8 cellular contexts compared by ENCODE assay signal in genomic region chr16:4313563-4314531, GRCh38. TPM values are rescaled to one million over a fixed set of nuclear protein-coding genes. Genes with fewer than 3 reads are reported as not detected.
DNase-seq lines count a peak whose midpoint lies in the region; ATAC-seq, FAIRE-seq and TF ChIP-seq lines count a peak whose summit lies in the region.

No MANE protein-coding gene starts in this region.

- peak; percentile 58 for FAIRE-seq in GM19239 (lab: Jason Lieb, UNC)

- TF ChIP-seq EP300 in ovary (IDR thresholded peaks at IDR 0.05) = no peak

- no peak overlapping the region for H3K9ac ChIP-seq in PC-3 (ENCODE audit: low read length)

- H3K27me3 ChIP-seq in PC-3 (ENCODE audit: low read length) = no peaks in the 10 kb centered on the region
- H3K27me3 ChIP-seq in ovary = no peaks in the 10 kb centered on the region
- H3K27me3 ChIP-seq in prostate gland (replicated peaks; ENCODE audit: insufficient read depth) = no peaks in the 10 kb centered on the region

- H3K4me1 ChIP-seq in PC-3 (ENCODE audit: insufficient read depth, low read length) = peaks cover 20% of the 10 kb centered on the region
- peaks cover 14% of the 10 kb centered on the region for H3K4me1 ChIP-seq in ovary (ENCODE audit: insufficient read depth)
- H3K4me1 ChIP-seq in prostate gland (replicated peaks) = peaks cover 3% of the 10 kb centered on the region

- H3K27ac ChIP-seq in PC-3 (ENCODE audit: low read length) (no peak overlapping the region), ovary (peak overlapping the region in 1 of 2 donors; percentile 97), prostate gland (no peak overlapping the region)

- POLR2A ChIA-PET in PC-3 (lab: Charles Lee; ENCODE audit: unreplicated experiment) = no interaction called here

- BruUV-seq in PC-3 (replicated peaks; lab: Mats Ljungman, UMichigan) = no TSS peak

- H3K36me3 ChIP-seq in PC-3 (ENCODE audit: low read depth, low read length) (no peaks in the 10 kb centered on the region), ovary (no peaks in the 10 kb centered on the region), prostate gland (no peaks in the 10 kb centered on the region)

- no peak overlapping the region for H2AFZ ChIP-seq in PC-3 (ENCODE audit: low read length)

- peak; percentile 55 for TF ChIP-seq CTCF in AG09319 (IDR thresholded peaks at IDR 0.05; ENCODE audit: low read depth, low read length)
- peak; percentile 37; the same call in 1 of the 2 replicates for TF ChIP-seq CTCF in PC-3 (conservative IDR thresholded peaks at IDR 0.05; ENCODE audit: low read depth, low read length)
- peak; percentile 21 for TF ChIP-seq CTCF in epithelial cell of esophagus (IDR thresholded peaks at IDR 0.05; ENCODE audit: insufficient read depth, low read depth, low read length, missing control alignments)
- TF ChIP-seq CTCF in ovary (IDR thresholded peaks at IDR 0.05) = peak in 2 of 3 donors; percentile 32 to 44
- TF ChIP-seq CTCF in prostate gland (IDR thresholded peaks at IDR 0.05) = peak in 2 of 4 experiments; percentile 35 to 54

- 16 to 25% (median 20%) methylated on average over 38 to 43 of the region's 43 CpGs for WGBS in ovary, 3 donors
- WGBS in prostate gland = 19% methylated on average over 43 of the region's 43 CpGs

- DNase-seq in AG09319 (ENCODE audit: extremely low read depth, low read depth) = no peak
- peak; percentile 95 for DNase-seq in GM19239 (ENCODE audit: insufficient read length, low spot score)
- no peak for DNase-seq in PC-3
- DNase-seq in epithelial cell of esophagus (ENCODE audit: low read depth) = no peak
- peak in 4 of 5 donors; percentile 45 to 74 (median 62) for DNase-seq in ovary
- DNase-seq in MV-4-11 (lab: John Stamatoyannopoulos, UW) = no peak
- no peak for DNase-seq in prostate gland (ENCODE audit: low spot score)
- no peak for DNase-seq in OCI-M2 (lab: John Stamatoyannopoulos, UW; ENCODE audit: unreplicated experiment)

- H3F3A ChIP-seq in PC-3 (ENCODE audit: low read length, unreplicated experiment) = no peaks in the 10 kb centered on the region

- no peak overlapping the region for H3K4me2 ChIP-seq in PC-3 (ENCODE audit: low read length)

- TF ChIP-seq POLR2A in ovary (IDR thresholded peaks at IDR 0.05) (no peak), prostate gland (IDR thresholded peaks at IDR 0.05) (no peak)

- H3K9me2 ChIP-seq in PC-3 (replicated peaks; ENCODE audit: low read length) = no peaks in the 10 kb centered on the region

- H4K20me1 ChIP-seq in PC-3 (ENCODE audit: low read length) = no peaks in the 10 kb centered on the region

- no peaks in the 10 kb centered on the region for H3K9me3 ChIP-seq in PC-3 (ENCODE audit: low read length)
- H3K9me3 ChIP-seq in ovary = no peaks in the 10 kb centered on the region
- H3K9me3 ChIP-seq in prostate gland = no peaks in the 10 kb centered on the region

- H3K4me3 ChIP-seq in PC-3 (ENCODE audit: low read length) (no peak overlapping the region), epithelial cell of esophagus (ENCODE audit: low read length) (no peak overlapping the region), ovary (no peak overlapping the region), prostate gland (no peak overlapping the region)

- no peak for ATAC-seq in PC-3

- H3K79me2 ChIP-seq in PC-3 (ENCODE audit: low read length) = peaks cover 26% of the 10 kb centered on the region

- CTCF ChIA-PET in PC-3 (lab: Charles Lee) = no interaction called here

- intact Hi-C loops in PC-3 (cut with micrococcal nuclease) (no loop called here), ovary (cut with DNase I) (no loop called here), prostate gland (cut with DNase I) (no loop called here)

RNA-seq across cellular contexts. Expression of gene GLIS2, which starts 2.0 kb away (rescaled TPM):
- 2.1 and 5.9 TPM in 2 replicates for total RNA-seq in PC-3 (2014; rRNA removed)
- total RNA-seq in ovary = 10 to 100 TPM in 5 of 7 donors, 1 to 10 TPM in 2; 5.1 to 79.5 (median 49.8) TPM
- 10 to 100 TPM in 1 of 2 donors, 1 to 10 TPM in 1; 1.6 to 24.6 TPM for polyA plus RNA-seq in ovary
- total RNA-seq in prostate gland = 10 to 100 TPM in 1 of 2 donors, 1 to 10 TPM in 1; 3.8 to 10.5 TPM

RNA-seq across cellular contexts. Expression of gene PAM16, which starts 37.3 kb away (rescaled TPM):
- 91.2 and 95.5 TPM in 2 replicates for total RNA-seq in PC-3 (2014; rRNA removed)
- 10 to 100 TPM; 24.0 to 47.2 (median 35.7) TPM for total RNA-seq in ovary
- polyA plus RNA-seq in ovary = 10 to 100 TPM; 18.5 to 42.2 TPM
- 100 to 1,000 TPM in 1 of 2 donors, 10 to 100 TPM in 1; 28.6 to 100 TPM for total RNA-seq in prostate gland

RNA-seq across cellular contexts. Expression of gene TFAP4, which starts 41.0 kb away (rescaled TPM):
- total RNA-seq in PC-3 (2014; rRNA removed) (35.7 and 38.1 TPM in 2 replicates), ovary (10 to 100 TPM in 5 of 7 donors, 1 to 10 TPM in 2; 3.7 to 23.7 (median 18.3) TPM), prostate gland (10 to 100 TPM in 1 of 2 donors, 1 to 10 TPM in 1; 9.0 to 12.8 TPM)
- polyA plus RNA-seq in ovary = 10 to 100 TPM in 1 of 2 donors, 1 to 10 TPM in 1; 2.1 to 14.0 TPM

RNA-seq across cellular contexts. Expression of gene VASN, which starts 57.8 kb away (rescaled TPM):
- total RNA-seq in PC-3 (2014; rRNA removed) = 12.2 and 13.6 TPM in 2 replicates
- 10 to 100 TPM; 19.8 to 49.5 (median 43.5) TPM for total RNA-seq in ovary
- polyA plus RNA-seq in ovary = 10 to 100 TPM in 1 of 2 donors, 1 to 10 TPM in 1; 2.4 to 47.6 TPM
- total RNA-seq in prostate gland = 10 to 100 TPM; 13.1 to 97.4 TPM

Comparison
In these comparisons a context has a peak if more than half of its experiments do, and no peak if none do; other contexts are left out.
1. DNase-seq: peak in GM19239 (single experiment) and ovary (4 of 5); none in AG09319 (single experiment), PC-3 (single experiment), epithelial cell of esophagus (single experiment), MV-4-11 (single experiment), prostate gland (single experiment) and OCI-M2 (single experiment).